Comparison of ENCODE assay signal across 24 cellular contexts in genomic region chr3:186385856-186386602, GRCh38.
"Had no signal": no experiment of that assay in that cellular context is flagged by ENCODE, and none has a peak within 500 bp of the region (broad histone marks: within the 10 kb centered on the region; RNA-seq: fewer than 3 reads in every experiment).

No MANE protein-coding gene starts in this region.

- H3K36me3 Mint-ChIP-seq: activated naive CD4-positive, alpha-beta T cell treated with anti-CD3 and anti-CD28 coated beads, Interleukin-2, amount 50 U/mL, for 24 hours had no signal

- H3K4me1 ChIP-seq: SJCRH30 had no signal

- H3K4me1 Mint-ChIP-seq: activated naive CD4-positive, alpha-beta T cell treated with anti-CD3 and anti-CD28 coated beads, Interleukin-2, amount 50 U/mL, for 24 hours; central memory CD8-positive, alpha-beta T cell had no signal

- H3K9me3 ChIP-seq: Peyer's patch, SJCRH30 had no signal

- H3K4me3 Mint-ChIP-seq: activated B cell treated with CpG ODN at 0.5 μM for 24 hours; activated CD8-positive, alpha-beta T cell treated with anti-CD3 and anti-CD28 coated beads for 36 hours; activated naive CD4-positive, alpha-beta T cell treated with anti-CD3 and anti-CD28 coated beads, Interleukin-2, amount 50 U/mL, for 24 hours; activated T-helper 1 cell treated with anti-CD3 and anti-CD28 coated beads, Interleukin-12 subunit alpha, Interleukin-12 subunit beta, Interleukin-2, Interleukin-4 antibody, amounts not matched to agents 30 ng/mL and 10 ng/mL and 1 ng/mL, durations not matched to agents 14 hours and 24 hours and 36 hours; central memory CD8-positive, alpha-beta T cell; T-helper 1 cell treated with Interleukin-12 subunit alpha and Interleukin-12 subunit beta and Interleukin-4 antibody, amounts not matched to agents 30 μg/mL and 1 μg/mL, for 36 hours had no signal

- H3K27me3 ChIP-seq: Peyer's patch, SJCRH30 had no signal

- H3K9me3 Mint-ChIP-seq: activated B cell treated with CpG ODN at 0.5 μM for 24 hours; activated CD8-positive, alpha-beta T cell treated with anti-CD3 and anti-CD28 coated beads for 36 hours; activated naive CD4-positive, alpha-beta T cell treated with anti-CD3 and anti-CD28 coated beads, Interleukin-2, amount 50 U/mL, for 24 hours; activated T-helper 1 cell treated with anti-CD3 and anti-CD28 coated beads, Interleukin-12 subunit alpha, Interleukin-12 subunit beta, Interleukin-2, Interleukin-4 antibody, amounts not matched to agents 30 ng/mL and 10 ng/mL and 1 ng/mL, durations not matched to agents 14 hours and 24 hours and 36 hours; central memory CD8-positive, alpha-beta T cell; T-helper 1 cell treated with Interleukin-12 subunit alpha and Interleukin-12 subunit beta and Interleukin-4 antibody, amounts not matched to agents 30 μg/mL and 1 μg/mL, for 36 hours had no signal

- DNase-seq: activated B cell treated with CpG ODN at 0.5 μM for 24 hours; activated CD4-positive, alpha-beta T cell treated with anti-CD3 and anti-CD28 coated beads for 4 hours; activated CD8-positive, alpha-beta memory T cell treated with anti-CD3 and anti-CD28 coated beads, Interleukin-2, amount 50 U/mL, for 4 hours; activated CD8-positive, alpha-beta T cell treated with anti-CD3 and anti-CD28 coated beads for 36 hours; activated effector memory CD4-positive, alpha-beta T cell treated with Interleukin-2 at 50 U/mL for 16 hours; activated naive CD4-positive, alpha-beta T cell; aorta; KG1; NCI-H1092 treated with DMSO at 0.1 percent for 48 hours; NCI-H1417 treated with DMSO at 0.1 percent for 48 hours; NCI-H1694 treated with DMSO at 0.1 percent for 48 hours; NCI-H2081; NCI-H510A treated with DMSO at 0.1 percent for 48 hours; NCI-H69; NK-92 treated with Interleukin-12 subunit alpha and Interleukin-12 subunit beta, amount 100 ng/mL, for 24 hours; OCI-M1; Peyer's patch; Right ventricle myocardium superior; SJCRH30 had no signal

- ATAC-seq: activated CD8-positive, alpha-beta T cell treated with anti-CD3 and anti-CD28 coated beads for 36 hours had no signal

- H3K36me3 ChIP-seq: Peyer's patch, SJCRH30 had no signal

- H3K4me3 ChIP-seq: Peyer's patch, SJCRH30 had no signal

- H3K27ac Mint-ChIP-seq: activated B cell treated with CpG ODN at 0.5 μM for 24 hours; activated CD8-positive, alpha-beta T cell treated with anti-CD3 and anti-CD28 coated beads for 36 hours; activated naive CD4-positive, alpha-beta T cell treated with anti-CD3 and anti-CD28 coated beads, Interleukin-2, amount 50 U/mL, for 24 hours; activated T-helper 1 cell treated with anti-CD3 and anti-CD28 coated beads, Interleukin-12 subunit alpha, Interleukin-12 subunit beta, Interleukin-2, Interleukin-4 antibody, amounts not matched to agents 30 ng/mL and 10 ng/mL and 1 ng/mL, durations not matched to agents 14 hours and 24 hours and 36 hours; T-helper 1 cell treated with Interleukin-12 subunit alpha and Interleukin-12 subunit beta and Interleukin-4 antibody, amounts not matched to agents 30 μg/mL and 1 μg/mL, for 36 hours had no signal

- H3K27me3 Mint-ChIP-seq: activated B cell treated with CpG ODN at 0.5 μM for 24 hours; activated naive CD4-positive, alpha-beta T cell treated with anti-CD3 and anti-CD28 coated beads, Interleukin-2, amount 50 U/mL, for 24 hours; central memory CD8-positive, alpha-beta T cell had no signal

- H3K27ac ChIP-seq: Peyer's patch, RWPE1, SJCRH30 had no signal
